Comparison of ENCODE assay signal across 2 cellular contexts in genomic region chr5:34684980-34685352, GRCh38.
A peak's percentile ranks its signal among the peaks of the same experiment; 100 is the strongest.
TF ChIP-seq lines count a peak whose summit lies in the region.

No MANE protein-coding gene starts in this region.

TF ChIP-seq in HepG2, 621 proteins besides CTCF, POLR2A, EP300 and RAD21:
- TF ChIP-seq ZNF121 (CRISPR knock-in tag; IDR thresholded peaks at IDR 0.05): peak; percentile 51; the same call in 1 of the 2 replicates
- no peak for TF ChIP-seq ZXDC (CRISPR knock-in tag; IDR thresholded peaks at IDR 0.05)
- no peak for TF ChIP-seq THAP9 (CRISPR knock-in tag; IDR thresholded peaks at IDR 0.05; ENCODE audit: borderline replicate concordance)
- no peak for TF ChIP-seq ZNF432 (CRISPR knock-in tag; IDR thresholded peaks at IDR 0.05; ENCODE audit: borderline replicate concordance)
- TF ChIP-seq ZNF343 (CRISPR knock-in tag; IDR thresholded peaks at IDR 0.05): no peak

TF ChIP-seq in H1, 55 proteins besides CTCF, POLR2A, EP300 and RAD21:
- TF ChIP-seq HDAC2 (IDR thresholded peaks at IDR 0.05; ENCODE audit: borderline replicate concordance in 1 of 2, low read depth in 2 of 2, low read length in 2 of 2): 0 out of 4 replicates have a peak, but pooled peaks of 1 of the 2 experiments have one; percentile 20
- no peak for TF ChIP-seq CTBP2 (IDR thresholded peaks at IDR 0.05; ENCODE audit: borderline replicate concordance, insufficient read depth, insufficient read length, low read length)
- no peak for TF ChIP-seq SP2 (IDR thresholded peaks at IDR 0.05; ENCODE audit: low read length)
- TF ChIP-seq JUND (IDR thresholded peaks at IDR 0.05; ENCODE audit: low read length): no peak
